28 cellular contexts compared by ENCODE assay signal in the genomic region with DNA sequence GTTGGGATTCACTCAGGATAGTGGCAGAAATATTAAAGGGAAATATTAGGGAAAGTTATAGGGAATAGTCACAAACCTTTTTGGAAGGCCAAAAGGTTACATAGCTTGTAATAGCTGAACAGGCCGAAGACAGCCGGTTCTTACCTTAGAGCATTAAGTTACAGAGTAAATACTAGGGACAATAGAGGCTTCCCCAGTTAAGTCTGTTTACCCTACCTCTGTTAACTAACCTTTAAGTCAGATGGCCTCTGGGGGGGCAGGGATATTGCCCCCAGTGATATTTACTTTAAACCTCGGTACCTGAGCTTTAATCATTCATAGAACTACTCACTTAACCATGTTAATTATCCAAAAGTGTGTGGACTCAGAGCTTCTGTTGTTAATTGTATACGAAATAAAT. TPM values are rescaled to one million over a fixed set of nuclear protein-coding genes. Genes with fewer than 3 reads are reported as not detected.
DNase-seq lines count a peak whose midpoint lies in the region; ATAC-seq and TF ChIP-seq lines count a peak whose summit lies in the region.
"Had no signal": no experiment of that assay in that cellular context is flagged by ENCODE, and none has a peak within 500 bp of the region (broad histone marks: within the 10 kb centered on the region; RNA-seq: fewer than 3 reads in every experiment).

No MANE protein-coding gene starts in this region.

- intact Hi-C loops in psoas muscle (cut with DNase I) = no loop called here

- H3K36me3 ChIP-seq in hepatocyte (replicated peaks; ENCODE audit: insufficient read depth, low read depth) (no peaks in the 10 kb centered on the region), psoas muscle (ENCODE audit: insufficient read depth in 1 of 2, low read depth in 1 of 2) (peaks cover 2 to 65% of the 10 kb centered on the region in 2 donors)

- no peaks in the 10 kb centered on the region for H3K9me2 ChIP-seq in hepatocyte (replicated peaks; ENCODE audit: insufficient read depth)

- TF ChIP-seq CTCF in hepatocyte (IDR thresholded peaks at IDR 0.05; ENCODE audit: poor library complexity) (no peak), psoas muscle (IDR thresholded peaks at IDR 0.05) (no peak)

- peak overlapping the region; percentile 4 for H3K27ac ChIP-seq in hepatocyte
- H3K27ac ChIP-seq in psoas muscle = no peak overlapping the region
- H3K27ac ChIP-seq: GM23248, parathyroid adenoma, spleen, stomach had no signal

- H3K27me3 ChIP-seq in hepatocyte = no peaks in the 10 kb centered on the region
- H3K27me3 ChIP-seq in psoas muscle (ENCODE audit: insufficient read depth in 3 of 3, low read length in 2 of 3) = no peaks in the 10 kb centered on the region
- H3K27me3 ChIP-seq: spleen, stomach had no signal

- peak overlapping the region; percentile 26 for H3K4me2 ChIP-seq in hepatocyte

- no peaks in the 10 kb centered on the region for H3K9me3 ChIP-seq in hepatocyte (ENCODE audit: low read depth)
- H3K9me3 ChIP-seq in psoas muscle = no peaks in the 10 kb centered on the region
- H3K9me3 ChIP-seq: spleen, stomach had no signal

- 35% methylated on average over 4 of the region's 4 CpGs for WGBS in hepatocyte (ENCODE audit: low lambda C conversion rate, missing lambda C conversion rate)
- 72 to 74% (median 73%) methylated on average over 4 of the region's 4 CpGs for WGBS in psoas muscle, 3 donors

- H4K20me1 ChIP-seq in hepatocyte (ENCODE audit: insufficient read depth, poor library complexity, severe bottlenecking) = no peaks in the 10 kb centered on the region

- H3K4me3 ChIP-seq in hepatocyte = no peak overlapping the region
- no peak overlapping the region for H3K4me3 ChIP-seq in psoas muscle
- H3K4me3 ChIP-seq: GM23248, spleen, stomach had no signal

- ATAC-seq in GM21528 (IDR thresholded peaks at IDR 0.05; ENCODE audit: low FRiP score, unreplicated experiment) = no peak
- no peak for ATAC-seq in psoas muscle
- ATAC-seq: activated CD4-positive, alpha-beta T cell treated with anti-CD3 and anti-CD28 coated beads for 36 hours; activated CD8-positive, alpha-beta T cell treated with anti-CD3 and anti-CD28 coated beads for 36 hours; left lobe of liver; right cardiac atrium had no signal

- H3K79me2 ChIP-seq in hepatocyte = peaks cover 39% of the 10 kb centered on the region
- H3K79me2 ChIP-seq: parathyroid adenoma had no signal

- H3K4me1 ChIP-seq in hepatocyte (ENCODE audit: insufficient read depth) (peaks cover 16% of the 10 kb centered on the region), psoas muscle (no peaks in the 10 kb centered on the region)
- H3K4me1 ChIP-seq: parathyroid adenoma had no signal

- H2AFZ ChIP-seq in hepatocyte = no peak overlapping the region
- H2AFZ ChIP-seq: GM23248, parathyroid adenoma had no signal

- DNase-seq in DMS153 (lab: John Stamatoyannopoulos, UW) = peak; percentile 67
- peak in 2 of 3 experiments; percentile 62 to 92 for DNase-seq in NCI-H1417 (lab: John Stamatoyannopoulos, UW)
- peak; percentile 43 for DNase-seq in NCI-H510A (lab: John Stamatoyannopoulos, UW)
- no peak for DNase-seq in hepatocyte (ENCODE audit: low spot score)
- no peak for DNase-seq in psoas muscle
- DNase-seq in DMS79 (lab: John Stamatoyannopoulos, UW) = no peak
- DNase-seq: activated CD4-positive, alpha-beta T cell treated with anti-CD3 and anti-CD28 coated beads for 36 hours; activated CD8-positive, alpha-beta memory T cell treated with anti-CD3 and anti-CD28 coated beads, Interleukin-2, amount 50 U/mL, for 48 hours; activated CD8-positive, alpha-beta T cell treated with anti-CD3 and anti-CD28 coated beads for 36 hours; activated naive CD4-positive, alpha-beta T cell treated with Interleukin-2 at 50 U/mL for 16 hours; central memory CD4-positive, alpha-beta T cell; cortex of kidney; effector memory CD4-positive, alpha-beta T cell; glutamatergic neuron; GM23248; IMR-90; NCI-H1105; NCI-H2107; right cardiac atrium; SIG-M5; spleen; stimulated activated CD4-positive, alpha-beta T cell treated with anti-CD3 and anti-CD28 coated beads, Interleukin-2, amount 100 ng/mL, for 24 hours; stimulated activated CD8-positive, alpha-beta memory T cell treated with anti-CD3 and anti-CD28 coated beads, Interleukin-4, amount 100 ng/mL, for 48 hours; stomach; SW 1271 had no signal

RNA-seq across cellular contexts. Expression of gene POLR1F, which starts 7.4 kb away (rescaled TPM):
- total RNA-seq in hepatocyte (14.4 and 18.8 TPM in 2 replicates), psoas muscle (10 to 100 TPM in 3 of 4 donors, 1 to 10 TPM in 1; 5.9 to 13.2 (median 11.8) TPM)
- polyA plus RNA-seq in hepatocyte (17.2 and 19.3 TPM in 2 replicates), psoas muscle (10 to 100 TPM in 1 of 3 donors, 1 to 10 TPM in 2; 4.2 to 17.5 (median 7.9) TPM)

Comparison
In these comparisons a context has a peak if more than half of its experiments do, and no peak if none do; other contexts are left out.
1. DNase-seq: peak in DMS153 (single experiment), NCI-H1417 (2 of 3) and NCI-H510A (single experiment); none in hepatocyte (single experiment), psoas muscle (0 of 2) and DMS79 (single experiment).